ENCODE assay signal across 8 cellular contexts in the genomic region with DNA sequence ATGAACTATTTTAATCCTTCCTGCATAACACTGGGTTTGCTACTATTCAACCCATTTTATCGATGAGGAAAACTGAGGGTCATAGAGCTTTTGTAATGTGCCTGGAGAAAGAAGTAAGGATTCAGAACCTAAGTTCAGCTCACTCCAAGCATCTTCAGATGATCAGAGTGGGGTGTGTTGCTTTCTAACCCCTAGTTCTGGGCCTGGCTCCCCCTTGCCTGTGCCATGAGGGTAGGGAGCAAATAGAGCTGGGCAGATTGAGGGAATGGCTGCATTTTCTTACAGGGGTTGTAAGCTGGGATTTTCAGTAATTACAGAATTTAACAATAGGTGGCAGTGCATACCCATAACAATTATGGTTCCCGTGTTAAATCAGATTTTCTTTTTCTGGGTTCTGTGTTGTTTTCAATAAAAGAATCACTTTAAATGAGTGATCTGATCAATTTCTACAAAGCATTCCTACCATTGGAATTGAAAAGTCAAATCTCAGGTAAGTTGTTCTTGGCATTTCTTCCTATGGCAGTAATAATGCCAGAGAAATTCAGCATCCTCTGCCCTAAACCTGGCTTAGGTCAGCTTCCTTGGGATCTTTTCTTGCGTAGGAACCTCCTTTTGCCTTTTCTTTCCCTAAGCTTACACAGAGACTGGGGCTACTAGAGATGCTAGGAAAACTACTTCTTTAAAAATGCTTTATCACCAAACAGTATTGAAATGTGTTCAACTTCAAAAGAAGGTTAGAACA. TPM values are rescaled to one million over a fixed set of nuclear protein-coding genes. Genes with fewer than 3 reads are reported as not detected.
DNase-seq lines count a peak whose midpoint lies in the region; ATAC-seq, FAIRE-seq and TF ChIP-seq lines count a peak whose summit lies in the region.

No MANE protein-coding gene starts in this region.

- no peak overlapping the region for H3K27ac ChIP-seq in small intestine (ENCODE audit: low read depth in 1 of 2, low read length in 1 of 2)

- no peak for TF ChIP-seq EP300 in Ishikawa (IDR thresholded peaks at IDR 0.05; ENCODE audit: borderline replicate concordance)

- H3K4me3 ChIP-seq in small intestine (ENCODE audit: low read depth in 1 of 2, low read length in 2 of 2): no peak overlapping the region

- no peak for ATAC-seq in GM18505 (IDR thresholded peaks at IDR 0.05; ENCODE audit: unreplicated experiment)
- no peak for ATAC-seq in HG02884 (IDR thresholded peaks at IDR 0.05; ENCODE audit: unreplicated experiment)

- no peaks in the 10 kb centered on the region for H3K4me1 ChIP-seq in small intestine (ENCODE audit: control insufficient read depth in 2 of 2, insufficient read depth in 1 of 2, low read depth in 1 of 2, low read length in 1 of 2)

- no peaks in the 10 kb centered on the region for H3K27me3 ChIP-seq in small intestine (ENCODE audit: control insufficient read depth in 2 of 2, insufficient read depth in 2 of 2, low read length in 2 of 2)

- H3K9me3 ChIP-seq in small intestine (ENCODE audit: control insufficient read depth, low read depth): no peaks in the 10 kb centered on the region

- peak; percentile 49 for TF ChIP-seq CTCF in AG09319 (IDR thresholded peaks at IDR 0.05; ENCODE audit: low read depth, low read length)

- FAIRE-seq in GM12892 (lab: Jason Lieb, UNC) (peak; percentile 51), small intestine (lab: Jason Lieb, UNC) (no peak)

- TF ChIP-seq POLR2A in GM12892 (IDR thresholded peaks at IDR 0.05; ENCODE audit: low read depth, low read length) (no peak), GM18505 (IDR thresholded peaks at IDR 0.05; ENCODE audit: borderline replicate concordance, extremely low read depth, insufficient read depth, insufficient read length) (no peak)

- WGBS in small intestine, 3 donors: 63 to 66% (median 64%) methylated on average over 3 of the region's 3 CpGs

- no peak for DNase-seq in AG09319 (ENCODE audit: extremely low read depth, low read depth)
- no peak for DNase-seq in GM12892 (ENCODE audit: insufficient read length)
- DNase-seq in SW480 (ENCODE audit: low spot score): peak; percentile 10
- peak; percentile 36 for DNase-seq in germinal center (ENCODE audit: low spot score)
- DNase-seq in small intestine: peak; percentile 22

- H3K36me3 ChIP-seq in small intestine (ENCODE audit: control insufficient read depth in 2 of 2, insufficient read depth in 2 of 2, low read length in 2 of 2): no peaks in the 10 kb centered on the region

- TF ChIP-seq RAD21 in Ishikawa (IDR thresholded peaks at IDR 0.05; ENCODE audit: low read depth): peak; percentile 62

TF ChIP-seq in Ishikawa, 13 proteins besides CTCF, POLR2A, EP300 and RAD21:
- no peak for TF ChIP-seq CEBPB (IDR thresholded peaks at IDR 0.05)
- no peak for TF ChIP-seq ZBTB7A (IDR thresholded peaks at IDR 0.05; ENCODE audit: low read depth)
- TF ChIP-seq, protein P1, sequence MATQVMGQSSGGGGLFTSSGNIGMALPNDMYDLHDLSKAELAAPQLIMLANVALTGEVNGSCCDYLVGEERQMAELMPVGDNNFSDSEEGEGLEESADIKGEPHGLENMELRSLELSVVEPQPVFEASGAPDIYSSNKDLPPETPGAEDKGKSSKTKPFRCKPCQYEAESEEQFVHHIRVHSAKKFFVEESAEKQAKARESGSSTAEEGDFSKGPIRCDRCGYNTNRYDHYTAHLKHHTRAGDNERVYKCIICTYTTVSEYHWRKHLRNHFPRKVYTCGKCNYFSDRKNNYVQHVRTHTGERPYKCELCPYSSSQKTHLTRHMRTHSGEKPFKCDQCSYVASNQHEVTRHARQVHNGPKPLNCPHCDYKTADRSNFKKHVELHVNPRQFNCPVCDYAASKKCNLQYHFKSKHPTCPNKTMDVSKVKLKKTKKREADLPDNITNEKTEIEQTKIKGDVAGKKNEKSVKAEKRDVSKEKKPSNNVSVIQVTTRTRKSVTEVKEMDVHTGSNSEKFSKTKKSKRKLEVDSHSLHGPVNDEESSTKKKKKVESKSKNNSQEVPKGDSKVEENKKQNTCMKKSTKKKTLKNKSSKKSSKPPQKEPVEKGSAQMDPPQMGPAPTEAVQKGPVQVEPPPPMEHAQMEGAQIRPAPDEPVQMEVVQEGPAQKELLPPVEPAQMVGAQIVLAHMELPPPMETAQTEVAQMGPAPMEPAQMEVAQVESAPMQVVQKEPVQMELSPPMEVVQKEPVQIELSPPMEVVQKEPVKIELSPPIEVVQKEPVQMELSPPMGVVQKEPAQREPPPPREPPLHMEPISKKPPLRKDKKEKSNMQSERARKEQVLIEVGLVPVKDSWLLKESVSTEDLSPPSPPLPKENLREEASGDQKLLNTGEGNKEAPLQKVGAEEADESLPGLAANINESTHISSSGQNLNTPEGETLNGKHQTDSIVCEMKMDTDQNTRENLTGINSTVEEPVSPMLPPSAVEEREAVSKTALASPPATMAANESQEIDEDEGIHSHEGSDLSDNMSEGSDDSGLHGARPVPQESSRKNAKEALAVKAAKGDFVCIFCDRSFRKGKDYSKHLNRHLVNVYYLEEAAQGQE (IDR thresholded peaks at IDR 0.05; ENCODE audit: low read depth): no peak
- no peak for TF ChIP-seq TAF1 (IDR thresholded peaks at IDR 0.05; ENCODE audit: low read depth)
- TF ChIP-seq YY1 (IDR thresholded peaks at IDR 0.05; ENCODE audit: low read depth): no peak
- TF ChIP-seq, protein P2, sequence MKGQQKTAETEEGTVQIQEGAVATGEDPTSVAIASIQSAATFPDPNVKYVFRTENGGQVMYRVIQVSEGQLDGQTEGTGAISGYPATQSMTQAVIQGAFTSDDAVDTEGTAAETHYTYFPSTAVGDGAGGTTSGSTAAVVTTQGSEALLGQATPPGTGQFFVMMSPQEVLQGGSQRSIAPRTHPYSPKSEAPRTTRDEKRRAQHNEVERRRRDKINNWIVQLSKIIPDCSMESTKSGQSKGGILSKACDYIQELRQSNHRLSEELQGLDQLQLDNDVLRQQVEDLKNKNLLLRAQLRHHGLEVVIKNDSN (IDR thresholded peaks at IDR 0.05): no peak
- TF ChIP-seq EGR1 (IDR thresholded peaks at IDR 0.05): no peak

RNA-seq across cellular contexts. Expression of a gene that starts 45.2 kb away (rescaled TPM):
- 0.42 TPM for polyA plus RNA-seq in GM12892 (2012; ENCODE audit: missing spikeins)
- polyA plus RNA-seq in small intestine: 1 to 10 TPM in 1 of 3 donors, under 1 TPM in 1, not detected in 1; 0.54 to 3.5 TPM

Comparison
In these comparisons a context has a peak if more than half of its experiments do, and no peak if none do; other contexts are left out.
1. DNase-seq: peak in SW480 (single experiment), germinal center (single experiment) and small intestine (single experiment); none in AG09319 (single experiment) and GM12892 (single experiment).